ENCODE assay signal across 8 cellular contexts in genomic region chr9:33264473-33265177, GRCh38. TPM values are rescaled to one million over a fixed set of nuclear protein-coding genes. Genes with fewer than 3 reads are reported as not detected.
DNase-seq lines count a peak whose midpoint lies in the region; ATAC-seq, FAIRE-seq and TF ChIP-seq lines count a peak whose summit lies in the region.

BAG1 (minus strand) TSS chr9:33264708.
CHMP5 (plus strand) TSS chr9:33265049; CDS start chr9:33265079, 30 bp downstream.

- DNase-seq in DMS 273 treated with DMSO at 0.1 percent for 48 hours (lab: John Stamatoyannopoulos, UW) (peak; percentile 98), HuH-7.5 (ENCODE audit: low spot score) (peak; percentile 84), OCI-LY7 (ENCODE audit: low spot score) (peak; percentile 99), activated T-cell treated with anti-CD3 and anti-CD28 coated beads for 1 hour (ENCODE audit: low read depth) (peak; percentile 100), endothelial cell of umbilical vein (ENCODE audit: low read depth, low spot score) (peak; percentile 100), midbrain (lab: John Stamatoyannopoulos, UW) (peak; percentile 99)
- DNase-seq in stimulated activated CD8-positive, alpha-beta memory T cell treated with anti-CD3 and anti-CD28 coated beads, Interleukin-2, amount 100 ng/mL, for 1 hour (ENCODE audit: low read depth in 2 of 2), result peak; percentile 99

- peak within 1 kb of the TSS; percentile 98 for H3K4me2 ChIP-seq in OCI-LY7 (ENCODE audit: low read length)
- H3K4me2 ChIP-seq in endothelial cell of umbilical vein (ENCODE audit: insufficient read depth, low read length), result peak within 1 kb of the TSS; percentile 85

- CTCF ChIA-PET in OCI-LY7 (lab: Charles Lee; ENCODE audit: unreplicated experiment) (interaction anchor here (0.6 kb wide), 1 partner anchor 18 kb away, joined by 3 read pairs; no protein-coding TSS in a partner anchor), endothelial cell of umbilical vein (lab: Charles Lee) (interaction anchor here (0.6 to 2.5 kb wide), 7 partner anchors 11 to 204 kb away, joined by 3 to 7 read pairs (median 4); partner anchors contain the start of gene SMU1)

- H3K4me3 ChIP-seq in OCI-LY7 (ENCODE audit: low read depth, low read length, poor library complexity, severe bottlenecking) (peak within 1 kb of the TSS; percentile 77), endothelial cell of umbilical vein (replicated peaks in 1 of 3; ENCODE audit: insufficient read depth in 1 of 3, low read depth in 1 of 3, low read length in 3 of 3) (peak within 1 kb of the TSS; percentile 37 to 96 (median 75))

- FAIRE-seq in endothelial cell of umbilical vein (lab: Jason Lieb, UNC), result peak; percentile 96

- dilution Hi-C loops in endothelial cell of umbilical vein (cut with MboI; ENCODE audit: extremely low pct_ligation_motif_present, low sequenced_read_pairs), result no loop called here

- peak; percentile 85 for TF ChIP-seq POLR2A in endothelial cell of umbilical vein (IDR thresholded peaks at IDR 0.05; ENCODE audit: low read depth, low read length)

- no peaks in the 10 kb centered on the region for H3K27me3 ChIP-seq in endothelial cell of umbilical vein (ENCODE audit: control insufficient read depth in 2 of 2, insufficient read depth in 2 of 2, low read length in 2 of 2)

- TF ChIP-seq CTCF in OCI-LY7 (conservative IDR thresholded peaks at IDR 0.05; ENCODE audit: low read length) (no peak), endothelial cell of umbilical vein (IDR thresholded peaks at IDR 0.05; ENCODE audit: extremely low read depth in 1 of 2, insufficient read depth in 1 of 2, low read depth in 1 of 2, low read length in 2 of 2) (peak; percentile 9 to 37)

- H2AFZ ChIP-seq in OCI-LY7 (ENCODE audit: low read length) (peak within 1 kb of the TSS; percentile 47; the same call in 1 of the 2 replicates), endothelial cell of umbilical vein (ENCODE audit: low read depth, low read length) (peak within 1 kb of the TSS; percentile 7)

- BruUV-seq in OCI-LY7 (replicated peaks; lab: Mats Ljungman, UMichigan), result no TSS peak
- no TSS peak for BruUV-seq in endothelial cell of umbilical vein (replicated peaks; lab: Mats Ljungman, UMichigan)

- H3K36me3 ChIP-seq in OCI-LY7 (ENCODE audit: insufficient read depth, low read length), result peaks cover 65% of the 10 kb centered on the region
- H3K36me3 ChIP-seq in endothelial cell of umbilical vein (ENCODE audit: control insufficient read depth in 2 of 2, extremely low read depth in 1 of 2, insufficient read depth in 2 of 2, low read length in 2 of 2), result peaks cover 13 to 19% of the 10 kb centered on the region in 2 experiments

- H4K20me1 ChIP-seq in OCI-LY7 (ENCODE audit: insufficient read depth, low read length) (no peaks in the 10 kb centered on the region), endothelial cell of umbilical vein (replicated peaks; ENCODE audit: control insufficient read depth, extremely low read depth, insufficient read depth, low read length) (no peaks in the 10 kb centered on the region)

- H3K9me3 ChIP-seq in OCI-LY7 (ENCODE audit: low read length) (no peaks in the 10 kb centered on the region), endothelial cell of umbilical vein (replicated peaks; ENCODE audit: control insufficient read depth, insufficient read depth, low read length) (no peaks in the 10 kb centered on the region)

- peak within 1 kb of the TSS; percentile 32 for H3K27ac ChIP-seq in OCI-LY7 (ENCODE audit: low read depth, low read length, poor library complexity, severe bottlenecking)
- H3K27ac ChIP-seq in endothelial cell of umbilical vein (ENCODE audit: insufficient read depth, low read depth, low read length), result peak within 1 kb of the TSS; percentile 34

- peaks cover 33% of the 10 kb centered on the region for H3K79me2 ChIP-seq in OCI-LY7 (ENCODE audit: insufficient read depth, low read depth, low read length)
- H3K79me2 ChIP-seq in endothelial cell of umbilical vein (ENCODE audit: control insufficient read depth, insufficient read depth, low read length), result peaks cover 35% of the 10 kb centered on the region

- peak; percentile 79 for ATAC-seq in GM21526 (IDR thresholded peaks at IDR 0.05; ENCODE audit: low FRiP score, unreplicated experiment)

- H3K9me2 ChIP-seq in OCI-LY7 (ENCODE audit: insufficient read depth, low read length), result no peaks in the 10 kb centered on the region

- POLR2A ChIA-PET in OCI-LY7 (lab: Charles Lee) (interaction anchor here (1.2 to 1.7 kb wide), 2 partner anchors 17 to 25 kb away, joined by 3 to 5 read pairs; partner anchors contain the start of gene NFX1), endothelial cell of umbilical vein (lab: Charles Lee) (interaction anchor here (0.6 to 1.0 kb wide), 3 partner anchors 25 to 240 kb away, joined by 3 to 4 read pairs (median 4); partner anchors contain the start of gene NFX1)

- H3K4me1 ChIP-seq in OCI-LY7 (ENCODE audit: insufficient read depth, low read length, poor library complexity, severe bottlenecking), result peaks cover 12% of the 10 kb centered on the region
- H3K4me1 ChIP-seq in endothelial cell of umbilical vein (ENCODE audit: control insufficient read depth, extremely low read depth, insufficient read depth, low read length), result peaks cover 15% of the 10 kb centered on the region

- no peaks in the 10 kb centered on the region for H3K9me1 ChIP-seq in endothelial cell of umbilical vein (replicated peaks; ENCODE audit: control insufficient read depth, extremely low read depth, insufficient read depth, low read length)

- peak within 1 kb of the TSS; percentile 74 for H3K9ac ChIP-seq in endothelial cell of umbilical vein (replicated peaks; ENCODE audit: extremely low read depth, insufficient read depth, low read length)

- intact Hi-C loops in OCI-LY7 (cut with micrococcal nuclease; ENCODE audit: unreplicated experiment) (loop anchor here (1.0 kb wide), 2 partner anchors 26 to 33 kb away; partner anchors contain the start of gene NFX1), endothelial cell of umbilical vein (cut with micrococcal nuclease) (loop anchor here (1.0 to 5.0 kb wide), 5 partner anchors 26 to 208 kb away; partner anchors contain the start of genes B4GALT1, NFX1 and NOL6)

TF ChIP-seq in endothelial cell of umbilical vein, 7 proteins besides CTCF, POLR2A, EP300 and RAD21:
- TF ChIP-seq POLR2AphosphoS5 (IDR thresholded peaks at IDR 0.05; ENCODE audit: insufficient read depth, low read depth, low read length) (peak; percentile 69), JUN (IDR thresholded peaks at IDR 0.05; ENCODE audit: borderline replicate concordance, insufficient read depth, insufficient read length, low read depth) (peak; percentile 31), MYC (IDR thresholded peaks at IDR 0.05; ENCODE audit: low read depth, low read length) (no peak)

RNA-seq across cellular contexts. Expression of gene BAG1, which starts in this region (rescaled TPM):
- 48.1 and 68.3 TPM in 2 replicates for total RNA-seq in OCI-LY7 (2014; rRNA removed; shearing (Covaris generic))
- 69.6 and 86.0 TPM in 2 replicates for total RNA-seq in OCI-LY7 (2022)
- 87.4 and 98.7 TPM in 2 replicates for total RNA-seq in endothelial cell of umbilical vein
- polyA plus RNA-seq in endothelial cell of umbilical vein, result 25.2 and 44.6 TPM in 2 replicates
- polyA plus RNA-seq in endothelial cell of umbilical vein (2011; cell fraction: cytosol; rRNA removed), result 58.0 and 58.6 TPM in 2 replicates
- 26.0 and 35.6 TPM in 2 replicates for polyA plus RNA-seq in endothelial cell of umbilical vein (2011; cell fraction: nucleus; rRNA removed)
- 65.9 and 73.2 TPM in 2 replicates for polyA plus RNA-seq in endothelial cell of umbilical vein (2012)
- 10.3 and 19.1 TPM in 2 replicates for polyA minus RNA-seq in endothelial cell of umbilical vein
- polyA minus RNA-seq in endothelial cell of umbilical vein (2011; cell fraction: cytosol; rRNA and poly(A)+ RNA removed), result 84.7 TPM
- 32.4 and 39.3 TPM in 2 replicates for polyA minus RNA-seq in endothelial cell of umbilical vein (2011; cell fraction: nucleus; rRNA and poly(A)+ RNA removed)

RNA-seq across cellular contexts. Expression of gene CHMP5, which starts in this region (rescaled TPM):
- 31.2 and 39.7 TPM in 2 replicates for total RNA-seq in OCI-LY7 (2014; rRNA removed; shearing (Covaris generic))
- total RNA-seq in OCI-LY7 (2022) (50.1 and 51.5 TPM in 2 replicates), endothelial cell of umbilical vein (54.5 and 55.8 TPM in 2 replicates)
- 22.6 and 33.2 TPM in 2 replicates for polyA plus RNA-seq in endothelial cell of umbilical vein
- polyA plus RNA-seq in endothelial cell of umbilical vein (2011; cell fraction: cytosol; rRNA removed), result 57.2 and 63.0 TPM in 2 replicates
- 27.9 and 39.5 TPM in 2 replicates for polyA plus RNA-seq in endothelial cell of umbilical vein (2011; cell fraction: nucleus; rRNA removed)
- polyA plus RNA-seq in endothelial cell of umbilical vein (2012), result 69.2 and 84.2 TPM in 2 replicates
- 17.0 and 17.1 TPM in 2 replicates for polyA minus RNA-seq in endothelial cell of umbilical vein
- 21.1 TPM for polyA minus RNA-seq in endothelial cell of umbilical vein (2011; cell fraction: cytosol; rRNA and poly(A)+ RNA removed)
- polyA minus RNA-seq in endothelial cell of umbilical vein (2011; cell fraction: nucleus; rRNA and poly(A)+ RNA removed), result 9.5 and 11.1 TPM in 2 replicates

Comparison
In these comparisons a context has a peak if more than half of its experiments do, and no peak if none do; other contexts are left out.
1. Peak in every context shown above with its lines: DNase-seq, ATAC-seq, H3K4me3 ChIP-seq and H3K27ac ChIP-seq.